In the genomic region with DNA sequence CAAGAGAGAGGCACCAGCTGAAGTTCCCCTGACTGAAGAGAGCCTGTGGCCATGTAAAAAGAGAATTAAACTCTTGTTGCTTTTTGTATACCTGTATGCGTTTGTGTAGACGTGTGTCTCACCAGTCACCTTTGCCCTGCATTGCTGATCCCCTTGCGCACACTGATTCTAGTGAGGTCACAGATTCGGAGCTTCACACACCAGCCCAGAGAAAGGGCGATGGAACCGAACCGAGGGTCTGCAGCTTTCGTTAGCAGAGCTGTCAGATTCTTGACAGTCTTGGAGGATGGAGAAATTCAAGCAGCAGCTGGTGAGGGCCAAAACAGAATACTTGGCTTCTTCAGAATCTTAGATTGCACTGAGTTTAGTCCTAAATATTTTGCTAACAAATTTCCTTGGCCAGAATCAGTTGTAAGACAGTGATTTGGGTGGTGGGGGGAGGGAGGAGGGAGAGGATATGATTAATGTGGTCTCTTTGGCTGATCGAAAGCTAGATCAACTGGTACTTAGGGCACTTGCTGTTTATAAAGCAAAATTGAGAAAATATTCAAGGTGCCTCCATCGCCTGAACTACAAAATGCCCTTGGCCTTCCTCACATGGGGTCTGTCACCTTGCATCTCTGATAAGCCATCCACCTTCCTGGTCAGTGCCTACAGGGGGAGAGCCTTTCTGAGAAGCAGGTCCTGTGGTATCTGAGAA, we compare ENCODE assay signal across 11 cellular contexts.
DNase-seq lines count a peak whose midpoint lies in the region; ATAC-seq and TF ChIP-seq lines count a peak whose summit lies in the region.
"Had no signal": no experiment of that assay in that cellular context is flagged by ENCODE, and none has a peak within 500 bp of the region (broad histone marks: within the 10 kb centered on the region; RNA-seq: fewer than 3 reads in every experiment).

No MANE protein-coding gene starts in this region.

- CTCF ChIA-PET in activated naive CD4-positive, alpha-beta T cell treated with anti-CD3 and anti-CD28 coated beads, Interleukin-2, amount 10 ng/mL, durations not matched to agents 7 days and 5 days (lab: Charles Lee), result interaction anchor here (1.4 to 1.8 kb wide), 4 partner anchors 14 to 100 kb away, joined by 3 to 6 read pairs (median 4); no protein-coding TSS in a partner anchor

- H4K20me1 ChIP-seq in hepatocyte (ENCODE audit: insufficient read depth, poor library complexity, severe bottlenecking) (no peaks in the 10 kb centered on the region), Karpas-422 (ENCODE audit: insufficient read depth, low read depth, low read length) (no peaks in the 10 kb centered on the region)

- no peak for DNase-seq in activated naive CD4-positive, alpha-beta T cell treated with anti-CD3 and anti-CD28 coated beads, Interleukin-2, amount 10 ng/mL, durations not matched to agents 7 days and 5 days
- DNase-seq in T-helper 2 cell treated with Interferon-gamma antibody and Interleukin-4, amounts not matched to agents 5 μg/mL and 100 μg/mL, for 36 hours (ENCODE audit: low spot score), result no peak
- DNase-seq in hepatocyte (ENCODE audit: low spot score) (no peak), thoracic aorta (ENCODE audit: low spot score) (no peak), NCI-H748 treated with DMSO at 0.1 percent for 48 hours (lab: John Stamatoyannopoulos, UW) (no peak), GOT3 (lab: John Stamatoyannopoulos, UW) (no peak), Karpas-422 (no peak)
- DNase-seq: NCI-H510A had no signal

- H3K9ac ChIP-seq in Karpas-422 (ENCODE audit: low read length), result no peak overlapping the region

- peak overlapping the region; percentile 43 for H3K4me3 Mint-ChIP-seq in activated naive CD4-positive, alpha-beta T cell treated with anti-CD3 and anti-CD28 coated beads, Interleukin-2, amount 50 U/mL, for 24 hours
- no peak overlapping the region for H3K4me3 Mint-ChIP-seq in activated naive CD4-positive, alpha-beta T cell treated with anti-CD3 and anti-CD28 coated beads, Interleukin-2, amount 10 ng/mL, durations not matched to agents 7 days and 5 days
- H3K4me3 Mint-ChIP-seq in T-helper 2 cell treated with Interferon-gamma antibody and Interleukin-4, amounts not matched to agents 5 μg/mL and 100 μg/mL, for 36 hours, result peak overlapping the region; percentile 44

- H2AFZ ChIP-seq in hepatocyte (no peak overlapping the region), Karpas-422 (ENCODE audit: low read length) (no peak overlapping the region)

- H3K9me3 ChIP-seq in hepatocyte (ENCODE audit: low read depth), result no peaks in the 10 kb centered on the region
- H3K9me3 ChIP-seq in thoracic aorta, result no peaks in the 10 kb centered on the region
- H3K9me3 ChIP-seq in Karpas-422 (ENCODE audit: low read length), result no peaks in the 10 kb centered on the region
- H3K9me3 ChIP-seq: MG63 had no signal

- H3K27me3 ChIP-seq in hepatocyte, result no peaks in the 10 kb centered on the region
- no peaks in the 10 kb centered on the region for H3K27me3 ChIP-seq in thoracic aorta (replicated peaks; ENCODE audit: insufficient read depth)
- no peaks in the 10 kb centered on the region for H3K27me3 ChIP-seq in Karpas-422 (ENCODE audit: low read length)
- H3K27me3 ChIP-seq: brain microvascular endothelial cell, MG63 had no signal

- H3K4me3 ChIP-seq in hepatocyte (no peak overlapping the region), thoracic aorta (no peak overlapping the region), Karpas-422 (ENCODE audit: low read length) (no peak overlapping the region)
- H3K4me3 ChIP-seq: MG63 had no signal

- TF ChIP-seq CTCF in hepatocyte (IDR thresholded peaks at IDR 0.05; ENCODE audit: poor library complexity) (no peak), thoracic aorta (IDR thresholded peaks at IDR 0.05) (no peak)

- no peaks in the 10 kb centered on the region for H3K27me3 Mint-ChIP-seq in activated naive CD4-positive, alpha-beta T cell treated with anti-CD3 and anti-CD28 coated beads, Interleukin-2, amount 50 U/mL, for 24 hours
- peaks cover 10% of the 10 kb centered on the region for H3K27me3 Mint-ChIP-seq in activated naive CD4-positive, alpha-beta T cell treated with anti-CD3 and anti-CD28 coated beads, Interleukin-2, amount 10 ng/mL, durations not matched to agents 7 days and 5 days
- no peaks in the 10 kb centered on the region for H3K27me3 Mint-ChIP-seq in T-helper 2 cell treated with Interferon-gamma antibody and Interleukin-4, amounts not matched to agents 5 μg/mL and 100 μg/mL, for 36 hours (ENCODE audit: low read depth)

- no peak overlapping the region for H3K27ac Mint-ChIP-seq in activated naive CD4-positive, alpha-beta T cell treated with anti-CD3 and anti-CD28 coated beads, Interleukin-2, amount 50 U/mL, for 24 hours
- no peak overlapping the region for H3K27ac Mint-ChIP-seq in activated naive CD4-positive, alpha-beta T cell treated with anti-CD3 and anti-CD28 coated beads, Interleukin-2, amount 10 ng/mL, durations not matched to agents 7 days and 5 days
- no peak overlapping the region for H3K27ac Mint-ChIP-seq in T-helper 2 cell treated with Interferon-gamma antibody and Interleukin-4, amounts not matched to agents 5 μg/mL and 100 μg/mL, for 36 hours

- H3K27ac ChIP-seq in hepatocyte, result peak overlapping the region; percentile 93
- H3K27ac ChIP-seq in thoracic aorta, result peak overlapping the region; percentile 92 to 95
- no peak overlapping the region for H3K27ac ChIP-seq in Karpas-422 (ENCODE audit: low read length)

- H3K4me1 ChIP-seq in hepatocyte (ENCODE audit: insufficient read depth) (peaks cover 27% of the 10 kb centered on the region), thoracic aorta (ENCODE audit: control insufficient read depth in 1 of 2, low read depth in 2 of 2) (peaks cover 24 to 27% of the 10 kb centered on the region in 2 donors), Karpas-422 (ENCODE audit: low read length) (peaks cover 24% of the 10 kb centered on the region)

- WGBS in hepatocyte (ENCODE audit: low lambda C conversion rate, missing lambda C conversion rate), result 76% methylated on average over 10 of the region's 10 CpGs

- H3K4me2 ChIP-seq in hepatocyte (peak overlapping the region; percentile 63), Karpas-422 (ENCODE audit: low read depth, low read length, poor library complexity, severe bottlenecking) (no peak overlapping the region)

- H3K9me2 ChIP-seq in hepatocyte (replicated peaks; ENCODE audit: insufficient read depth) (no peaks in the 10 kb centered on the region), Karpas-422 (replicated peaks; ENCODE audit: insufficient read depth, low read length) (no peaks in the 10 kb centered on the region)

- no peaks in the 10 kb centered on the region for H3K9me3 Mint-ChIP-seq in activated naive CD4-positive, alpha-beta T cell treated with anti-CD3 and anti-CD28 coated beads, Interleukin-2, amount 50 U/mL, for 24 hours
- no peaks in the 10 kb centered on the region for H3K9me3 Mint-ChIP-seq in activated naive CD4-positive, alpha-beta T cell treated with anti-CD3 and anti-CD28 coated beads, Interleukin-2, amount 10 ng/mL, durations not matched to agents 7 days and 5 days
- no peaks in the 10 kb centered on the region for H3K9me3 Mint-ChIP-seq in T-helper 2 cell treated with Interferon-gamma antibody and Interleukin-4, amounts not matched to agents 5 μg/mL and 100 μg/mL, for 36 hours

- H3K79me2 ChIP-seq in hepatocyte (no peaks in the 10 kb centered on the region), Karpas-422 (ENCODE audit: low read length) (no peaks in the 10 kb centered on the region)

- no peak for ATAC-seq in thoracic aorta (ENCODE audit: insufficient number of reproducible peaks, low FRiP score, low read depth)

- peaks cover 36% of the 10 kb centered on the region for H3K4me1 Mint-ChIP-seq in activated naive CD4-positive, alpha-beta T cell treated with anti-CD3 and anti-CD28 coated beads, Interleukin-2, amount 50 U/mL, for 24 hours
- peaks cover 39% of the 10 kb centered on the region for H3K4me1 Mint-ChIP-seq in activated naive CD4-positive, alpha-beta T cell treated with anti-CD3 and anti-CD28 coated beads, Interleukin-2, amount 10 ng/mL, durations not matched to agents 7 days and 5 days
- peaks cover 41% of the 10 kb centered on the region for H3K4me1 Mint-ChIP-seq in T-helper 2 cell treated with Interferon-gamma antibody and Interleukin-4, amounts not matched to agents 5 μg/mL and 100 μg/mL, for 36 hours (ENCODE audit: low read depth)

- H3K36me3 Mint-ChIP-seq in activated naive CD4-positive, alpha-beta T cell treated with anti-CD3 and anti-CD28 coated beads, Interleukin-2, amount 50 U/mL, for 24 hours, result no peaks in the 10 kb centered on the region
- peaks cover 5% of the 10 kb centered on the region for H3K36me3 Mint-ChIP-seq in activated naive CD4-positive, alpha-beta T cell treated with anti-CD3 and anti-CD28 coated beads, Interleukin-2, amount 10 ng/mL, durations not matched to agents 7 days and 5 days
- H3K36me3 Mint-ChIP-seq in T-helper 2 cell treated with Interferon-gamma antibody and Interleukin-4, amounts not matched to agents 5 μg/mL and 100 μg/mL, for 36 hours (ENCODE audit: low read depth), result peaks cover 32% of the 10 kb centered on the region

- H3K36me3 ChIP-seq in hepatocyte (replicated peaks; ENCODE audit: insufficient read depth, low read depth), result no peaks in the 10 kb centered on the region
- H3K36me3 ChIP-seq in thoracic aorta, result peaks cover 9% of the 10 kb centered on the region
- H3K36me3 ChIP-seq in Karpas-422 (ENCODE audit: insufficient read depth, low read length), result no peaks in the 10 kb centered on the region
